Comparison of ENCODE assay signal across 20 cellular contexts in the genomic region with DNA sequence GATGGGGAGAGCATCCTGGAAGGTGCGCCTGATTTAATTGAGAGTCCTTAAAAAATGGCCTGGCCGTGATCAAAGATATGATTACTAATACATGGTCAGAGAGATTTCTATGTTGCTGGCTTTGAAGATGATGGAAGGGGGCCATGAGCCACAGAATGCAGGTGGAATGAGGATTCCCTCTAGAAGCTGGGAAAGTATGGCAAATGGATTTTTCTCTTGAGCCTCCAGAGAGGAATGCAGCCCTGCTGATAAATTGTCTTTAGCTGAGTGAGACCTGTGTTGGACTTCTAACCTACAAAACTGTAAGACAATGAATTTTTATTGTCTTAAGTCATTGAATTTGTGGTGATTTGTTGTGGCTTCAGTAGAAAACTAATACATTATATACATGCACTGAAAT.
"Had no signal": no experiment of that assay in that cellular context is flagged by ENCODE, and none has a peak within 500 bp of the region (broad histone marks: within the 10 kb centered on the region; RNA-seq: fewer than 3 reads in every experiment).

No MANE protein-coding gene starts in this region.

- H3K27me3 Mint-ChIP-seq: naive thymus-derived CD4-positive, alpha-beta T cell; stimulated activated naive CD8-positive, alpha-beta T cell treated with anti-CD3 and anti-CD28 coated beads, Interleukin-15, amount 100 ng/mL, for 72 hours had no signal

- DNase-seq: dorsolateral prefrontal cortex; effector CD4-positive, alpha-beta T cell; esophagus squamous epithelium; foreskin melanocyte; head of caudate nucleus; left ventricle myocardium superior; mesenchymal stem cell; midbrain; naive thymus-derived CD4-positive, alpha-beta T cell; stimulated activated CD4-positive, alpha-beta T cell treated with anti-CD3 and anti-CD28 coated beads, Interleukin-12 subunit alpha, Interleukin-12 subunit beta, amount 100 ng/mL, for 4 hours; stimulated activated CD4-positive, alpha-beta T cell treated with anti-CD3 and anti-CD28 coated beads, Interleukin-1b, Interleukin-23, amount 100 ng/mL, for 48 hours; stimulated activated CD4-positive, alpha-beta T cell treated with anti-CD3 and anti-CD28 coated beads, Interleukin-4, amount 100 ng/mL, for 1 hour; stimulated activated CD8-positive, alpha-beta memory T cell treated with anti-CD3 and anti-CD28 coated beads, Interleukin-4, amount 100 ng/mL, for 48 hours; stimulated activated naive CD4-positive, alpha-beta T cell; stimulated activated naive CD8-positive, alpha-beta T cell treated with anti-CD3 and anti-CD28 coated beads, Interleukin-15, amount 100 ng/mL, for 72 hours; transverse colon; upper lobe of right lung had no signal

- H3K4me1 Mint-ChIP-seq: neural progenitor cell had no signal

- ATAC-seq: left ventricle myocardium superior; naive thymus-derived CD4-positive, alpha-beta T cell; sciatic nerve; stimulated activated naive CD8-positive, alpha-beta T cell treated with anti-CD3 and anti-CD28 coated beads, Interleukin-15, amount 100 ng/mL, for 72 hours; upper lobe of right lung had no signal

- H3K27ac Mint-ChIP-seq: neural progenitor cell had no signal

- H3K36me3 Mint-ChIP-seq: neural progenitor cell had no signal

- H3K4me3 Mint-ChIP-seq: nephron; neural progenitor cell; stimulated activated naive CD8-positive, alpha-beta T cell treated with anti-CD3 and anti-CD28 coated beads, Interleukin-15, amount 100 ng/mL, for 72 hours had no signal

- H3K9me3 Mint-ChIP-seq: naive thymus-derived CD4-positive, alpha-beta T cell; nephron; neural progenitor cell; stimulated activated naive CD8-positive, alpha-beta T cell treated with anti-CD3 and anti-CD28 coated beads, Interleukin-15, amount 100 ng/mL, for 72 hours had no signal
